ENCODE assay signal across 1 cellular context in genomic region chr13:26557393-26558073, GRCh38.
TF ChIP-seq lines count a peak whose summit lies in the region.

Gene WASF3, plus strand, starts transcription at chr13:26557683. Its CDS starts 84,588 bp downstream, at chr13:26642271.

TF ChIP-seq in IMR-90, 13 proteins besides CTCF, POLR2A, EP300 and RAD21:
- 0 out of 2 replicates have a peak, but pooled peaks have one; percentile 14 for TF ChIP-seq BHLHE40 (IDR thresholded peaks at IDR 0.05; ENCODE audit: low read depth, low read length)
- no peak for TF ChIP-seq SMC3 (IDR thresholded peaks at IDR 0.05; ENCODE audit: low read depth, low read length)
- TF ChIP-seq FOS (IDR thresholded peaks at IDR 0.05; ENCODE audit: low read depth, low read length), result 0 out of 2 replicates have a peak, but pooled peaks have one; percentile 12
- TF ChIP-seq RFX5 (IDR thresholded peaks at IDR 0.05; ENCODE audit: low read depth, low read length), result no peak
- TF ChIP-seq ELK1 (IDR thresholded peaks at IDR 0.05; ENCODE audit: borderline replicate concordance, low read depth, low read length), result no peak
- TF ChIP-seq CHD1 (IDR thresholded peaks at IDR 0.05; ENCODE audit: low read depth, low read length), result no peak
- TF ChIP-seq USF2 (IDR thresholded peaks at IDR 0.05; ENCODE audit: low read depth, low read length), result peak; percentile 55; the same call in 1 of the 2 replicates
- no peak for TF ChIP-seq CEBPB (IDR thresholded peaks at IDR 0.05; ENCODE audit: low read depth, low read length)
- no peak for TF ChIP-seq RCOR1 (IDR thresholded peaks at IDR 0.05; ENCODE audit: insufficient replicate concordance, low read length)
- no peak for TF ChIP-seq MAFK (IDR thresholded peaks at IDR 0.05; ENCODE audit: low read depth, low read length)
- TF ChIP-seq MXI1 (IDR thresholded peaks at IDR 0.05; ENCODE audit: borderline replicate concordance, low read depth, low read length), result peak; percentile 79; the same call in 1 of the 2 replicates
- peak; percentile 96 for TF ChIP-seq MAZ (IDR thresholded peaks at IDR 0.05; ENCODE audit: borderline replicate concordance, low read depth, low read length)
- TF ChIP-seq NFE2L2 (IDR thresholded peaks at IDR 0.05; ENCODE audit: low read depth, low read length), result no peak
